In genomic region chr2:171551836-171552235, GRCh38 we compare ENCODE assay signal across 23 cellular contexts.
"Had no signal": no experiment of that assay in that cellular context is flagged by ENCODE, and none has a peak within 500 bp of the region (broad histone marks: within the 10 kb centered on the region; RNA-seq: fewer than 3 reads in every experiment).

No MANE protein-coding gene starts in this region.

- H3K4me3 ChIP-seq: breast epithelium, MG63, Peyer's patch, SJSA1 had no signal

- DNase-seq: activated CD4-positive, alpha-beta T cell treated with anti-CD3 and anti-CD28 coated beads for 4 hours; activated CD8-positive, alpha-beta memory T cell treated with anti-CD3 and anti-CD28 coated beads, Interleukin-2, amount 50 U/mL, for 4 hours; activated CD8-positive, alpha-beta T cell treated with anti-CD3 and anti-CD28 coated beads for 36 hours; activated gamma-delta T cell treated with Interleukin-2 at 50 U/mL for 16 hours; activated naive CD4-positive, alpha-beta T cell treated with anti-CD3 and anti-CD28 coated beads, Interleukin-2, amount 10 ng/mL, durations not matched to agents 7 days and 5 days; activated naive CD8-positive, alpha-beta T cell treated with anti-CD3 and anti-CD28 coated beads for 36 hours; activated T-cell treated with anti-CD3 and anti-CD28 coated beads, Interleukin-2, amount 50 U/mL, for 72 hours; anterior cingulate cortex; central memory CD4-positive, alpha-beta T cell; MG63; MV-4-11; NCI-H1092 treated with DMSO at 0.1 percent for 48 hours; NCI-H1436; NCI-H1694 treated with DMSO at 0.1 percent for 48 hours; NCI-H2029 treated with DMSO at 0.1 percent for 48 hours; NCI-H510A treated with DMSO at 0.1 percent for 48 hours; NCI-H69; NK-92 treated with Interleukin-12 subunit alpha and Interleukin-12 subunit beta, amount 100 ng/mL, for 24 hours; Peyer's patch; SHP77 had no signal

- ATAC-seq: activated CD4-positive, CD25-positive, alpha-beta regulatory T cell treated with anti-CD3 and anti-CD28 coated beads, Interleukin-2, amount 50 U/mL, for 24 hours; activated CD8-positive, alpha-beta T cell treated with anti-CD3 and anti-CD28 coated beads for 36 hours; activated T-cell treated with anti-CD3 and anti-CD28 coated beads, Interleukin-2, amount 50 U/mL, for 72 hours had no signal
